Comparison of ENCODE assay signal across 17 cellular contexts in the genomic region with DNA sequence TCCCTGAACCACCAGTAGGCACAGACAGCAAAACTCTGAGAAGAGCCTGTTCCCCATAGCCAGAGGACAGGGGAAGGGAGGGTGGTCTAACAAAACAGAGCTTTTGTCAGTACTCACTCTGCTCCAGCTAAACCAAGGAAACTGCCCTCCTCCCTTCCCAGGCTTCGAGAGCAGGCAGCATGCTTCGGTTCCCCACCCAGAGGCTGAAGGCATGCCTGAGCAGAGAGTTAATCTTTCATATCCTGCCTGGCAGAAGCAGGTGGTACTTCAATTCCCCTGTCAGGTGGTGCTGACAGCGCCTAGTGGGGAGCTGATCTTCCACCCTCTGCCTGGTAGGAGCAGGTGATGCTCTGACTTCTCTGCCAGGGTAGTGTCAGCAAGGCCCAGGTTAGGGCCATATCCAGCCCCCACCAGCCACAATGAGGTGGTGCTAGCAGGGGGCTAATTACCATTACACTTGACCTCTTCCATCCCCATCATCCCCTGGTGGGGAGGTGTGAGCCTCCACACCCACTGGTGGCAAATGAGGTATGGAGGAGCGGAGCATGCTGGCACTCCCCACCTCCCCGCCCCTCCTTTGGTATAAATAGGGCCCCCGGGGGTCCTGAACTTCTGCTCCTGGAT.
"Had no signal": no experiment of that assay in that cellular context is flagged by ENCODE, and none has a peak within 500 bp of the region (broad histone marks: within the 10 kb centered on the region; RNA-seq: fewer than 3 reads in every experiment).

No MANE protein-coding gene starts in this region.

- DNase-seq: activated CD4-positive, alpha-beta T cell treated with anti-CD3 and anti-CD28 coated beads, Interleukin-2, amount 50 U/mL, for 4 hours; activated CD4-positive, CD25-positive, alpha-beta regulatory T cell treated with anti-CD3 and anti-CD28 coated beads, Interleukin-2, amount 50 U/mL, for 72 hours; activated CD8-positive, alpha-beta memory T cell treated with anti-CD3 and anti-CD28 coated beads, Interleukin-2, amount 10 ng/mL, durations not matched to agents 7 days and 5 days; activated effector memory CD4-positive, alpha-beta T cell treated with anti-CD3 and anti-CD28 coated beads, Interleukin-2, amount 50 U/mL, for 16 hours; activated T-cell treated with anti-CD3 and anti-CD28 coated beads, Interleukin-2, amount 50 U/mL, for 24 hours; amniotic stem cell; dorsolateral prefrontal cortex; glutamatergic neuron; immature natural killer cell; lower lobe of right lung; naive thymus-derived CD4-positive, alpha-beta T cell; tibial artery had no signal

- H3K4me3 ChIP-seq: dorsolateral prefrontal cortex, lower lobe of right lung, right atrium auricular region, smooth muscle cell, tibial artery had no signal

- H3K27me3 ChIP-seq: neutrophil, right atrium auricular region, tibial artery had no signal

- ATAC-seq: activated CD8-positive, alpha-beta memory T cell treated with anti-CD3 and anti-CD28 coated beads, Interleukin-2, amount 10 ng/mL, durations not matched to agents 7 days and 5 days; activated naive CD4-positive, alpha-beta T cell treated with anti-CD3 and anti-CD28 coated beads, Interleukin-2, amount 50 U/mL, for 72 hours; lower lobe of right lung; naive thymus-derived CD4-positive, alpha-beta T cell; stimulated activated memory B cell treated with anti-CD40 and anti-IgM and Interleukin-4, amounts not matched to agents 10 μg/mL and 1 μg/mL and 100 μg/mL, for 72 hours had no signal

- H3K36me3 ChIP-seq: lower lobe of right lung, neutrophil, right atrium auricular region, tibial artery had no signal
